1 cellular context compared by ENCODE assay signal in the genomic region with DNA sequence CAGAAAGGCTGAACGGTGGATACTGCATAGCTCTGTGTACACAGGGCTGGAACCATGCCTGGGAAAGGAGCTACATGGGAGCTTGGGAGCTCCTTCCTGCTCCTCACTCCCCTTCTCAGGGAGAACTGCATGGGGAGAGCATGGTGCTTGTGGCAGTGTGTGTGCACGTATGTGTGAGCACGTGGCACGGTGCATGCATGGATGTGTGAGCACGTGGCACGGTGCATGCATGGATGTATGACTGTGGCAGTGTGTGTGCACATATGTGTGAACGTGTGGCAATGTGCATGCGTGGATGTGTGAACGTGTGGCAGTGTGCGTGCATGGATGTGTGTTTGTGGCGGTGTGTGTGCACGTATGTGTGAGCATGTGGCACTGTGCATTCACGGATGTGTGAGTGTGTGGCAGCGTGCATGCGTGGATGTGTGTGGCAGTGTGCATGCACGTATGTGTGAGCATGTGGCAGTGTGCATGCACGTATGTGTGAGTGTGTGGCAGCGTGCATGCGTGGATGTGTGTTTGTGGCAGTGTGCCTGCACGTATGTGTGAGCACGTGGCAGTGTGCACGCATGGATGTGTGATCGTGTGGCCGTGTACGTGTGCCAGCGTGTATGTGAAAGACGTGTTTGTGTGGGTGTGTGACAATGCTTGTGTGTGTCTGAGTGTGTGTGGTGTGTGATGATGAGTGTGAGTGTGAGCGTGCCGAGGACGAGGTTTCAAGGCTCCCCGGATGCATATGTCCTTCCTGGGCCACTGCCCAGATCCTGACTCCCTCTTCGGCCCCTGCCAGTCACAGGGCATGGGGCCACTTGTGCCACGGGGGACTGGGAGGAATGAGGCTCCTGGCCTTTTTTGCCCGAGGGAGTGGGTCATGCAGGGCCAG.
A peak's percentile ranks its signal among the peaks of the same experiment; 100 is the strongest.
TF ChIP-seq lines count a peak whose summit lies in the region.

No MANE protein-coding gene starts in this region.

TF ChIP-seq in HepG2, 621 proteins besides CTCF, POLR2A, EP300 and RAD21 (continued from another document and continues in another):
- TF ChIP-seq RNF2 (conservative IDR thresholded peaks at IDR 0.05; ENCODE audit: low read depth): no peak
- no peak for TF ChIP-seq ZNF121 (CRISPR knock-in tag; IDR thresholded peaks at IDR 0.05)
- TF ChIP-seq ZNF432 (CRISPR knock-in tag; IDR thresholded peaks at IDR 0.05; ENCODE audit: borderline replicate concordance): no peak
- no peak for TF ChIP-seq ZNF136 (CRISPR knock-in tag; IDR thresholded peaks at IDR 0.05; ENCODE audit: low read depth)
- TF ChIP-seq NFE2 (CRISPR knock-in tag; IDR thresholded peaks at IDR 0.05): no peak
- TF ChIP-seq ADNP (CRISPR knock-in tag; IDR thresholded peaks at IDR 0.05): no peak
- TF ChIP-seq, protein P1, sequence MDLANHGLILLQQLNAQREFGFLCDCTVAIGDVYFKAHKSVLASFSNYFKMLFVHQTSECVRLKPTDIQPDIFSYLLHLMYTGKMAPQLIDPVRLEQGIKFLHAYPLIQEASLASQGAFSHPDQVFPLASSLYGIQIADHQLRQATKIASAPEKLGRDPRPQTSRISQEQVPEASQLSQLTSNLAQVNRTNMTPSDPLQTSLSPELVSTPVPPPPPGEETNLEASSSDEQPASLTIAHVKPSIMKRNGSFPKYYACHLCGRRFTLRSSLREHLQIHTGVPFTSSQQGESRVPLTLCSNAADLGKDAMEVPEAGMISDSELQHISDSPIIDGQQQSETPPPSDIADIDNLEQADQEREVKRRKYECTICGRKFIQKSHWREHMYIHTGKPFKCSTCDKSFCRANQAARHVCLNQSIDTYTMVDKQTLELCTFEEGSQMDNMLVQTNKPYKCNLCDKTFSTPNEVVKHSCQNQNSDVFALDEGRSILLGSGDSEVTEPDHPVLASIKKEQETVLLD (CRISPR knock-in tag; IDR thresholded peaks at IDR 0.05; ENCODE audit: low read depth): 0 out of 2 replicates have a peak, but pooled peaks have one; percentile 29
- no peak for TF ChIP-seq NRL (CRISPR knock-in tag; IDR thresholded peaks at IDR 0.05; ENCODE audit: borderline replicate concordance)
- no peak for TF ChIP-seq ELF4 (CRISPR knock-in tag; IDR thresholded peaks at IDR 0.05; ENCODE audit: borderline replicate concordance)
- TF ChIP-seq KAT8 (CRISPR knock-in tag; IDR thresholded peaks at IDR 0.05): no peak
- TF ChIP-seq ZMYM3 (CRISPR knock-in tag; IDR thresholded peaks at IDR 0.05): no peak
- no peak for TF ChIP-seq EEA1 (CRISPR knock-in tag; IDR thresholded peaks at IDR 0.05; ENCODE audit: borderline replicate concordance)
- TF ChIP-seq, protein P2, sequence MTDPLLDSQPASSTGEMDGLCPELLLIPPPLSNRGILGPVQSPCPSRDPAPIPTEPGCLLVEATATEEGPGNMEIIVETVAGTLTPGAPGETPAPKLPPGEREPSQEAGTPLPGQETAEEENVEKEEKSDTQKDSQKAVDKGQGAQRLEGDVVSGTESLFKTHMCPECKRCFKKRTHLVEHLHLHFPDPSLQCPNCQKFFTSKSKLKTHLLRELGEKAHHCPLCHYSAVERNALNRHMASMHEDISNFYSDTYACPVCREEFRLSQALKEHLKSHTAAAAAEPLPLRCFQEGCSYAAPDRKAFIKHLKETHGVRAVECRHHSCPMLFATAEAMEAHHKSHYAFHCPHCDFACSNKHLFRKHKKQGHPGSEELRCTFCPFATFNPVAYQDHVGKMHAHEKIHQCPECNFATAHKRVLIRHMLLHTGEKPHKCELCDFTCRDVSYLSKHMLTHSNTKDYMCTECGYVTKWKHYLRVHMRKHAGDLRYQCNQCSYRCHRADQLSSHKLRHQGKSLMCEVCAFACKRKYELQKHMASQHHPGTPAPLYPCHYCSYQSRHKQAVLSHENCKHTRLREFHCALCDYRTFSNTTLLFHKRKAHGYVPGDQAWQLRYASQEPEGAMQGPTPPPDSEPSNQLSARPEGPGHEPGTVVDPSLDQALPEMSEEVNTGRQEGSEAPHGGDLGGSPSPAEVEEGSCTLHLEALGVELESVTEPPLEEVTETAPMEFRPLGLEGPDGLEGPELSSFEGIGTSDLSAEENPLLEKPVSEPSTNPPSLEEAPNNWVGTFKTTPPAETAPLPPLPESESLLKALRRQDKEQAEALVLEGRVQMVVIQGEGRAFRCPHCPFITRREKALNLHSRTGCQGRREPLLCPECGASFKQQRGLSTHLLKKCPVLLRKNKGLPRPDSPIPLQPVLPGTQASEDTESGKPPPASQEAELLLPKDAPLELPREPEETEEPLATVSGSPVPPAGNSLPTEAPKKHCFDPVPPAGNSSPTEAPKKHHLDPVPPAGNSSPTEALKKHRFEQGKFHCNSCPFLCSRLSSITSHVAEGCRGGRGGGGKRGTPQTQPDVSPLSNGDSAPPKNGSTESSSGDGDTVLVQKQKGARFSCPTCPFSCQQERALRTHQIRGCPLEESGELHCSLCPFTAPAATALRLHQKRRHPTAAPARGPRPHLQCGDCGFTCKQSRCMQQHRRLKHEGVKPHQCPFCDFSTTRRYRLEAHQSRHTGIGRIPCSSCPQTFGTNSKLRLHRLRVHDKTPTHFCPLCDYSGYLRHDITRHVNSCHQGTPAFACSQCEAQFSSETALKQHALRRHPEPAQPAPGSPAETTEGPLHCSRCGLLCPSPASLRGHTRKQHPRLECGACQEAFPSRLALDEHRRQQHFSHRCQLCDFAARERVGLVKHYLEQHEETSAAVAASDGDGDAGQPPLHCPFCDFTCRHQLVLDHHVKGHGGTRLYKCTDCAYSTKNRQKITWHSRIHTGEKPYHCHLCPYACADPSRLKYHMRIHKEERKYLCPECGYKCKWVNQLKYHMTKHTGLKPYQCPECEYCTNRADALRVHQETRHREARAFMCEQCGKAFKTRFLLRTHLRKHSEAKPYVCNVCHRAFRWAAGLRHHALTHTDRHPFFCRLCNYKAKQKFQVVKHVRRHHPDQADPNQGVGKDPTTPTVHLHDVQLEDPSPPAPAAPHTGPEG (CRISPR knock-in tag; IDR thresholded peaks at IDR 0.05): no peak
- TF ChIP-seq, protein P3, sequence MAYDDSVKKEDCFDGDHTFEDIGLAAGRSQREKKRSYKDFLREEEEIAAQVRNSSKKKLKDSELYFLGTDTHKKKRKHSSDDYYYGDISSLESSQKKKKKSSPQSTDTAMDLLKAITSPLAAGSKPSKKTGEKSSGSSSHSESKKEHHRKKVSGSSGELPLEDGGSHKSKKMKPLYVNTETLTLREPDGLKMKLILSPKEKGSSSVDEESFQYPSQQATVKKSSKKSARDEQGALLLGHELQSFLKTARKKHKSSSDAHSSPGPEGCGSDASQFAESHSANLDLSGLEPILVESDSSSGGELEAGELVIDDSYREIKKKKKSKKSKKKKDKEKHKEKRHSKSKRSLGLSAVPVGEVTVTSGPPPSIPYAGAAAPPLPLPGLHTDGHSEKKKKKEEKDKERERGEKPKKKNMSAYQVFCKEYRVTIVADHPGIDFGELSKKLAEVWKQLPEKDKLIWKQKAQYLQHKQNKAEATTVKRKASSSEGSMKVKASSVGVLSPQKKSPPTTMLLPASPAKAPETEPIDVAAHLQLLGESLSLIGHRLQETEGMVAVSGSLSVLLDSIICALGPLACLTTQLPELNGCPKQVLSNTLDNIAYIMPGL (CRISPR knock-in tag; IDR thresholded peaks at IDR 0.05; ENCODE audit: borderline replicate concordance in 1 of 2, low read depth in 1 of 2): no peak
- no peak for TF ChIP-seq ZNF713 (CRISPR knock-in tag; IDR thresholded peaks at IDR 0.05)
- TF ChIP-seq RERE (CRISPR knock-in tag; IDR thresholded peaks at IDR 0.05; ENCODE audit: low read depth): no peak
- TF ChIP-seq PAWR (CRISPR knock-in tag; IDR thresholded peaks at IDR 0.05; ENCODE audit: borderline replicate concordance): no peak
- no peak for TF ChIP-seq ZNF326 (CRISPR knock-in tag; IDR thresholded peaks at IDR 0.05; ENCODE audit: borderline replicate concordance)
- TF ChIP-seq ZNF3 (CRISPR knock-in tag; IDR thresholded peaks at IDR 0.05): no peak
- TF ChIP-seq CREM (IDR thresholded peaks at IDR 0.05): no peak
- no peak for TF ChIP-seq CREM (CRISPR knock-in tag; IDR thresholded peaks at IDR 0.05)
- 0 out of 2 replicates have a peak, but pooled peaks have one; percentile 24 for TF ChIP-seq ZBTB4 (CRISPR knock-in tag; IDR thresholded peaks at IDR 0.05; ENCODE audit: borderline replicate concordance)
- peak; percentile 22; the same call in 1 of the 2 replicates for TF ChIP-seq ZNF839 (CRISPR knock-in tag; IDR thresholded peaks at IDR 0.05; ENCODE audit: borderline replicate concordance)
- TF ChIP-seq, protein P4, sequence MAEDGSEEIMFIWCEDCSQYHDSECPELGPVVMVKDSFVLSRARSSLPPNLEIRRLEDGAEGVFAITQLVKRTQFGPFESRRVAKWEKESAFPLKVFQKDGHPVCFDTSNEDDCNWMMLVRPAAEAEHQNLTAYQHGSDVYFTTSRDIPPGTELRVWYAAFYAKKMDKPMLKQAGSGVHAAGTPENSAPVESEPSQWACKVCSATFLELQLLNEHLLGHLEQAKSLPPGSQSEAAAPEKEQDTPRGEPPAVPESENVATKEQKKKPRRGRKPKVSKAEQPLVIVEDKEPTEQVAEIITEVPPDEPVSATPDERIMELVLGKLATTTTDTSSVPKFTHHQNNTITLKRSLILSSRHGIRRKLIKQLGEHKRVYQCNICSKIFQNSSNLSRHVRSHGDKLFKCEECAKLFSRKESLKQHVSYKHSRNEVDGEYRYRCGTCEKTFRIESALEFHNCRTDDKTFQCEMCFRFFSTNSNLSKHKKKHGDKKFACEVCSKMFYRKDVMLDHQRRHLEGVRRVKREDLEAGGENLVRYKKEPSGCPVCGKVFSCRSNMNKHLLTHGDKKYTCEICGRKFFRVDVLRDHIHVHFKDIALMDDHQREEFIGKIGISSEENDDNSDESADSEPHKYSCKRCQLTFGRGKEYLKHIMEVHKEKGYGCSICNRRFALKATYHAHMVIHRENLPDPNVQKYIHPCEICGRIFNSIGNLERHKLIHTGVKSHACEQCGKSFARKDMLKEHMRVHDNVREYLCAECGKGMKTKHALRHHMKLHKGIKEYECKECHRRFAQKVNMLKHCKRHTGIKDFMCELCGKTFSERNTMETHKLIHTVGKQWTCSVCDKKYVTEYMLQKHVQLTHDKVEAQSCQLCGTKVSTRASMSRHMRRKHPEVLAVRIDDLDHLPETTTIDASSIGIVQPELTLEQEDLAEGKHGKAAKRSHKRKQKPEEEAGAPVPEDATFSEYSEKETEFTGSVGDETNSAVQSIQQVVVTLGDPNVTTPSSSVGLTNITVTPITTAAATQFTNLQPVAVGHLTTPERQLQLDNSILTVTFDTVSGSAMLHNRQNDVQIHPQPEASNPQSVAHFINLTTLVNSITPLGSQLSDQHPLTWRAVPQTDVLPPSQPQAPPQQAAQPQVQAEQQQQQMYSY (CRISPR knock-in tag; IDR thresholded peaks at IDR 0.05): no peak
- peak; percentile 80; the same call in 1 of the 2 replicates for TF ChIP-seq ZNF672 (CRISPR knock-in tag; IDR thresholded peaks at IDR 0.05)
- no peak for TF ChIP-seq ONECUT2 (CRISPR knock-in tag; IDR thresholded peaks at IDR 0.05)
- no peak for TF ChIP-seq KLF9 (CRISPR knock-in tag; IDR thresholded peaks at IDR 0.05; ENCODE audit: low read depth)
- no peak for TF ChIP-seq ZNF12 (CRISPR knock-in tag; IDR thresholded peaks at IDR 0.05)
- TF ChIP-seq HOXD1 (CRISPR knock-in tag; IDR thresholded peaks at IDR 0.05): no peak
- TF ChIP-seq DNMT1 (CRISPR knock-in tag; IDR thresholded peaks at IDR 0.05): peak; percentile 37; the same call in 1 of the 2 replicates
- no peak for TF ChIP-seq TEAD2 (CRISPR knock-in tag; IDR thresholded peaks at IDR 0.05)
- TF ChIP-seq, protein P5, sequence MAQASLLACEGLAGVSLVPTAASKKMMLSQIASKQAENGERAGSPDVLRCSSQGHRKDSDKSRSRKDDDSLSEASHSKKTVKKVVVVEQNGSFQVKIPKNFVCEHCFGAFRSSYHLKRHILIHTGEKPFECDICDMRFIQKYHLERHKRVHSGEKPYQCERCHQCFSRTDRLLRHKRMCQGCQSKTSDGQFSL (CRISPR knock-in tag; IDR thresholded peaks at IDR 0.05): no peak
